8 cellular contexts compared by ENCODE assay signal in genomic region chr19:45440873-45441654, GRCh38. TPM values are rescaled to one million over a fixed set of nuclear protein-coding genes. Genes with fewer than 3 reads are reported as not detected.
DNase-seq lines count a peak whose midpoint lies in the region; ATAC-seq, FAIRE-seq and TF ChIP-seq lines count a peak whose summit lies in the region.

No MANE protein-coding gene starts in this region.

- in situ Hi-C loops in HepG2 (cut with HindIII; ENCODE audit: extremely low pct_ligation_motif_present, low pct_unique_long_range_greater_than_20kb): loop anchor here (5.0 kb wide), 1 partner anchor 36 kb away; no protein-coding TSS in a partner anchor

- no peaks in the 10 kb centered on the region for H3K9me2 ChIP-seq in MM.1S (replicated peaks; ENCODE audit: insufficient read depth, low read length)

- no peaks in the 10 kb centered on the region for H3K27me3 Mint-ChIP-seq in activated CD8-positive, alpha-beta T cell treated with anti-CD3 and anti-CD28 coated beads, Interleukin-2, amount 10 ng/mL, durations not matched to agents 7 days and 5 days (ENCODE audit: low read depth)
- peaks cover 6 to 13% (median 13%) of the 10 kb centered on the region in 3 donors for H3K27me3 Mint-ChIP-seq in immature natural killer cell (ENCODE audit: low read depth in 3 of 3)

- peak overlapping the region in 1 of 3 experiments; percentile 77; a peak in 1 of 6 replicates for H3K4me3 ChIP-seq in HepG2 (replicated peaks in 1 of 3; ENCODE audit: insufficient read depth in 1 of 3, low read depth in 2 of 3, low read length in 3 of 3)
- H3K4me3 ChIP-seq in right lobe of liver: no peak overlapping the region
- no peak overlapping the region for H3K4me3 ChIP-seq in uterus
- no peak overlapping the region for H3K4me3 ChIP-seq in MM.1S (ENCODE audit: low read length)

- peaks cover 42% of the 10 kb centered on the region for H3K4me1 Mint-ChIP-seq in activated CD8-positive, alpha-beta T cell treated with anti-CD3 and anti-CD28 coated beads, Interleukin-2, amount 10 ng/mL, durations not matched to agents 7 days and 5 days (ENCODE audit: low read depth)
- H3K4me1 Mint-ChIP-seq in immature natural killer cell: peaks cover 46 to 54% of the 10 kb centered on the region in 2 donors

- no TSS peak for BruUV-seq in HepG2 (replicated peaks; lab: Mats Ljungman, UMichigan)

- peak; percentile 7; the same call in 1 of the 2 replicates for TF ChIP-seq CTCF in HepG2 (CRISPR knock-in tag; IDR thresholded peaks at IDR 0.05)
- TF ChIP-seq CTCF in right lobe of liver (IDR thresholded peaks at IDR 0.05): no peak
- no peak for TF ChIP-seq CTCF in uterus (IDR thresholded peaks at IDR 0.05)
- TF ChIP-seq CTCF in MM.1S (IDR thresholded peaks at IDR 0.05; ENCODE audit: low read length): no peak

- intact Hi-C loops in HepG2 (cut with micrococcal nuclease; ENCODE audit: unreplicated experiment) (no loop called here), right lobe of liver (cut with DNase I) (loop anchor here in 1 of 2 donors (5.0 kb wide), 1 partner anchor 36 kb away; no protein-coding TSS in a partner anchor), uterus (cut with DNase I; ENCODE audit: low total_unique reads) (no loop called here)

- H3K4me2 ChIP-seq in HepG2 (ENCODE audit: low read depth, low read length): peak overlapping the region; percentile 96
- no peak overlapping the region for H3K4me2 ChIP-seq in MM.1S (ENCODE audit: low read depth, low read length)

- H3K4me1 ChIP-seq in HepG2 (ENCODE audit: insufficient read depth, low read length) (peaks cover 58% of the 10 kb centered on the region), right lobe of liver (peaks cover 0 to 13% (median 6%) of the 10 kb centered on the region in 4 donors), uterus (peaks cover 0 to 6% of the 10 kb centered on the region in 2 donors), MM.1S (ENCODE audit: low read length) (peaks cover 20% of the 10 kb centered on the region)

- CTCF ChIA-PET in HepG2 (lab: Yijun Ruan, JAX; ENCODE audit: low intra/inter-chr PET ratio, low total read pairs): interaction anchor here (3.7 to 4.4 kb wide), 2 partner anchors 37 to 45 kb away, joined by 21 to 117 read pairs; no protein-coding TSS in a partner anchor
- CTCF ChIA-PET in activated CD8-positive, alpha-beta T cell treated with anti-CD3 and anti-CD28 coated beads, Interleukin-2, amount 10 ng/mL, durations not matched to agents 7 days and 5 days (lab: Charles Lee): interaction anchor here (0.6 to 9.1 kb wide), 9 partner anchors 11 to 201 kb away, joined by 3 to 455 read pairs (median 20); partner anchors contain the start of genes FOSB and PPP1R13L

- H3K27ac ChIP-seq in HepG2 (ENCODE audit: extremely low read length, insufficient read depth, low read length) (no peak overlapping the region), right lobe of liver (peak overlapping the region in 1 of 3 donors; percentile 86), uterus (peak overlapping the region; percentile 96), MM.1S (ENCODE audit: low read length) (no peak overlapping the region)

- H3K36me3 ChIP-seq in HepG2 (replicated peaks in 1 of 2; ENCODE audit: control insufficient read depth in 1 of 2, insufficient read depth in 2 of 2, low read length in 2 of 2): no peaks in the 10 kb centered on the region
- no peaks in the 10 kb centered on the region for H3K36me3 ChIP-seq in right lobe of liver
- H3K36me3 ChIP-seq in uterus: no peaks in the 10 kb centered on the region
- no peaks in the 10 kb centered on the region for H3K36me3 ChIP-seq in MM.1S (replicated peaks; ENCODE audit: insufficient read depth, low read length)

- no peaks in the 10 kb centered on the region for H3K36me3 Mint-ChIP-seq in activated CD8-positive, alpha-beta T cell treated with anti-CD3 and anti-CD28 coated beads, Interleukin-2, amount 10 ng/mL, durations not matched to agents 7 days and 5 days (ENCODE audit: low read depth)
- peaks cover 0 to 5% (median 0%) of the 10 kb centered on the region in 3 donors for H3K36me3 Mint-ChIP-seq in immature natural killer cell

- no peaks in the 10 kb centered on the region for H3K27me3 ChIP-seq in HepG2 (ENCODE audit: control insufficient read depth in 1 of 2, insufficient read depth in 2 of 2, low read length in 2 of 2)
- H3K27me3 ChIP-seq in right lobe of liver: no peaks in the 10 kb centered on the region
- no peaks in the 10 kb centered on the region for H3K27me3 ChIP-seq in uterus
- H3K27me3 ChIP-seq in MM.1S (replicated peaks; ENCODE audit: insufficient read depth, low read length): no peaks in the 10 kb centered on the region

- peak overlapping the region; percentile 20; the same call in 1 of the 2 replicates for H3K9ac ChIP-seq in HepG2 (ENCODE audit: insufficient read depth, low read depth, low read length)
- no peak overlapping the region for H3K9ac ChIP-seq in MM.1S (ENCODE audit: low read length)

- POLR2A ChIA-PET in HepG2 (lab: Yijun Ruan, JAX): interaction anchor here (1.1 to 2.9 kb wide), 3 partner anchors 10 to 38 kb away, joined by 5 to 40 read pairs (median 11); partner anchors contain the start of gene FOSB
- POLR2A ChIA-PET in activated CD8-positive, alpha-beta T cell treated with anti-CD3 and anti-CD28 coated beads, Interleukin-2, amount 10 ng/mL, durations not matched to agents 7 days and 5 days (lab: Charles Lee): interaction anchor here (1.4 to 3.3 kb wide), 2 partner anchors 28 to 38 kb away, joined by 3 to 35 read pairs; no protein-coding TSS in a partner anchor

- TF ChIP-seq EP300 in HepG2 (IDR thresholded peaks at IDR 0.05; ENCODE audit: low read depth in 2 of 2, low read length in 2 of 2) (no peak), HepG2 (CRISPR knock-in tag; IDR thresholded peaks at IDR 0.05; ENCODE audit: borderline replicate concordance) (no peak)

- no peaks in the 10 kb centered on the region for H3K9me3 ChIP-seq in HepG2 (ENCODE audit: low read length)
- H3K9me3 ChIP-seq in right lobe of liver: no peaks in the 10 kb centered on the region
- H3K9me3 ChIP-seq in uterus: no peaks in the 10 kb centered on the region
- H3K9me3 ChIP-seq in MM.1S (replicated peaks; ENCODE audit: insufficient read depth, low read length): no peaks in the 10 kb centered on the region

- H3K79me2 ChIP-seq in HepG2 (ENCODE audit: insufficient read depth, low read length) (no peaks in the 10 kb centered on the region), MM.1S (ENCODE audit: low read length) (no peaks in the 10 kb centered on the region)

- FAIRE-seq in HepG2 (lab: Jason Lieb, UNC): peak; percentile 32

- peak overlapping the region; percentile 62 for H3K4me3 Mint-ChIP-seq in activated CD8-positive, alpha-beta T cell treated with anti-CD3 and anti-CD28 coated beads, Interleukin-2, amount 10 ng/mL, durations not matched to agents 7 days and 5 days
- peak overlapping the region; percentile 64 to 79 (median 75) for H3K4me3 Mint-ChIP-seq in immature natural killer cell

- H3F3A ChIP-seq in MM.1S (ENCODE audit: insufficient read depth, low read length): peaks cover 31% of the 10 kb centered on the region

- H3K27ac Mint-ChIP-seq in activated CD8-positive, alpha-beta T cell treated with anti-CD3 and anti-CD28 coated beads, Interleukin-2, amount 10 ng/mL, durations not matched to agents 7 days and 5 days: peak overlapping the region; percentile 4
- H3K27ac Mint-ChIP-seq in immature natural killer cell: peak overlapping the region; percentile 73 to 94 (median 87)

- ATAC-seq in HepG2 (peak; percentile 24), right lobe of liver (no peak), GM19023 (IDR thresholded peaks at IDR 0.05; ENCODE audit: unreplicated experiment) (no peak)
- ATAC-seq in activated CD8-positive, alpha-beta T cell treated with anti-CD3 and anti-CD28 coated beads, Interleukin-2, amount 10 ng/mL, durations not matched to agents 7 days and 5 days: no peak

- DNase-seq in HepG2 (ENCODE audit: low spot score) (no peak), right lobe of liver (no peak), immature natural killer cell (no peak), uterus (no peak), MM.1S (no peak), DMS79 treated with DMSO at 0.1 percent for 48 hours (lab: John Stamatoyannopoulos, UW) (no peak)
- no peak for DNase-seq in activated CD8-positive, alpha-beta T cell treated with anti-CD3 and anti-CD28 coated beads, Interleukin-2, amount 10 ng/mL, durations not matched to agents 7 days and 5 days

- H2AFZ ChIP-seq in HepG2 (ENCODE audit: low read length): no peak overlapping the region
- no peak overlapping the region for H2AFZ ChIP-seq in MM.1S (ENCODE audit: low read length)

- H4K20me1 ChIP-seq in HepG2 (ENCODE audit: insufficient read depth, low read length) (no peaks in the 10 kb centered on the region), MM.1S (ENCODE audit: insufficient read depth, low read length) (no peaks in the 10 kb centered on the region)

- TF ChIP-seq POLR2A in HepG2 (IDR thresholded peaks at IDR 0.05; ENCODE audit: insufficient read depth in 1 of 2, low read depth in 2 of 2, low read length in 2 of 2) (no peak), right lobe of liver (IDR thresholded peaks at IDR 0.05) (no peak), uterus (IDR thresholded peaks at IDR 0.05) (no peak)

- H3K9me3 Mint-ChIP-seq in activated CD8-positive, alpha-beta T cell treated with anti-CD3 and anti-CD28 coated beads, Interleukin-2, amount 10 ng/mL, durations not matched to agents 7 days and 5 days (ENCODE audit: insufficient read depth): no peaks in the 10 kb centered on the region
- no peaks in the 10 kb centered on the region for H3K9me3 Mint-ChIP-seq in immature natural killer cell

- 23% methylated on average over 9 of the region's 9 CpGs for WGBS in HepG2 (ENCODE audit: low lambda C conversion rate)
- 88% methylated on average over 7 of the region's 9 CpGs for WGBS in right lobe of liver (ENCODE audit: insufficient coverage, low coverage, low lambda C conversion rate, missing lambda C conversion rate)

- no peak for TF ChIP-seq RAD21 in HepG2 (CRISPR knock-in tag; IDR thresholded peaks at IDR 0.05)

RNA-seq across cellular contexts. Expression of gene ERCC1, which starts 17.3 kb away (rescaled TPM):
- total RNA-seq in HepG2 (2016; rRNA removed; fragmentation: Illumina TruSeq; extraction: Trizol): 39.3 and 40.0 TPM in 2 replicates
- 45.6 and 63.1 TPM in 2 replicates for total RNA-seq in HepG2 (2016; cell fraction: cytosol; rRNA removed; fragmentation: Illumina TruSeq; extraction: Trizol; ENCODE audit: low read depth)
- total RNA-seq in HepG2 (2016; cell fraction: insoluble cytoplasmic fraction; rRNA removed; fragmentation: Illumina TruSeq; extraction: Trizol): 33.8 and 46.8 TPM in 2 replicates
- total RNA-seq in HepG2 (2016; cell fraction: membrane; rRNA removed; fragmentation: Illumina TruSeq; extraction: Trizol): 47.2 and 50.6 TPM in 2 replicates
- total RNA-seq in HepG2 (2016; cell fraction: nucleus; rRNA removed; fragmentation: Illumina TruSeq; extraction: Trizol): 15.5 and 16.4 TPM in 2 replicates
- polyA plus RNA-seq in HepG2 (2011; rRNA removed): 66.4 and 76.6 TPM in 2 replicates
- polyA plus RNA-seq in HepG2 (2011; cell fraction: cytosol; rRNA removed): 48.2 and 78.5 TPM in 2 replicates
- polyA plus RNA-seq in HepG2 (2011; cell fraction: nucleus; rRNA removed): 84.4 and 86.6 TPM in 2 replicates
- polyA plus RNA-seq in HepG2 (2012): 38.8 and 40.5 TPM in 2 replicates
- polyA plus RNA-seq in HepG2 (2016; cell fraction: cytosol; fragmentation: Illumina TruSeq; extraction: Trizol; ENCODE audit: low read depth): 57.8 and 73.2 TPM in 2 replicates
- 53.9 and 54.0 TPM in 2 replicates for polyA plus RNA-seq in HepG2 (2016; cell fraction: insoluble cytoplasmic fraction; fragmentation: Illumina TruSeq; extraction: Trizol; ENCODE audit: low read depth)
- 53.9 and 61.0 TPM in 2 replicates for polyA plus RNA-seq in HepG2 (2016; cell fraction: membrane; fragmentation: Illumina TruSeq; extraction: Trizol; ENCODE audit: low read depth)
- 40.4 and 44.1 TPM in 2 replicates for polyA plus RNA-seq in HepG2 (2016; cell fraction: nucleus; fragmentation: Illumina TruSeq; extraction: Trizol; ENCODE audit: insufficient read depth, low read depth)
- polyA minus RNA-seq in HepG2 (2011; rRNA and poly(A)+ RNA removed; ENCODE audit: low replicate concordance): 68.2 and 77.1 TPM in 2 replicates
- 28.0 and 42.8 TPM in 2 replicates for polyA minus RNA-seq in HepG2 (2011; cell fraction: cytosol; rRNA and poly(A)+ RNA removed)
- 23.7 and 24.2 TPM in 2 replicates for polyA minus RNA-seq in HepG2 (2011; cell fraction: nucleus; rRNA and poly(A)+ RNA removed)
- 10 to 100 TPM; 19.2 to 29.4 (median 22.6) TPM for total RNA-seq in right lobe of liver
- 10 to 100 TPM; 57.5 to 64.8 TPM for total RNA-seq in activated CD8-positive, alpha-beta T cell treated with anti-CD3 and anti-CD28 coated beads, Interleukin-2, amount 10 ng/mL, durations not matched to agents 7 days and 5 days
- 10 to 100 TPM; 50.8 to 62.2 (median 54.5) TPM for polyA plus RNA-seq in immature natural killer cell
- 100 to 1,000 TPM in 1 of 4 donors, 10 to 100 TPM in 3; 37.9 to 130 (median 68.0) TPM for total RNA-seq in uterus

RNA-seq across cellular contexts. Expression of gene FOSB, which starts 26.7 kb away (rescaled TPM):
- total RNA-seq in HepG2 (2016; rRNA removed; fragmentation: Illumina TruSeq; extraction: Trizol): 0.21 and 6.0 TPM in 2 replicates
- total RNA-seq in HepG2 (2016; cell fraction: cytosol; rRNA removed; fragmentation: Illumina TruSeq; extraction: Trizol; ENCODE audit: low read depth): 0.79 and 0.91 TPM in 2 replicates
- 0.37 and 5.7 TPM in 2 replicates for total RNA-seq in HepG2 (2016; cell fraction: insoluble cytoplasmic fraction; rRNA removed; fragmentation: Illumina TruSeq; extraction: Trizol)
- total RNA-seq in HepG2 (2016; cell fraction: membrane; rRNA removed; fragmentation: Illumina TruSeq; extraction: Trizol): 0.93 and 1.2 TPM in 2 replicates
- total RNA-seq in HepG2 (2016; cell fraction: nucleus; rRNA removed; fragmentation: Illumina TruSeq; extraction: Trizol): 17.8 and 18.2 TPM in 2 replicates
- polyA plus RNA-seq in HepG2 (2011; rRNA removed): 2.8 TPM in 2 replicates
- polyA plus RNA-seq in HepG2 (2011; cell fraction: cytosol; rRNA removed): 0.67 and 0.69 TPM in 2 replicates
- polyA plus RNA-seq in HepG2 (2011; cell fraction: nucleus; rRNA removed): 23.1 and 35.9 TPM in 2 replicates
- 0.51 and 1.1 TPM in 2 replicates for polyA plus RNA-seq in HepG2 (2012)
- polyA plus RNA-seq in HepG2 (2016; cell fraction: cytosol; fragmentation: Illumina TruSeq; extraction: Trizol; ENCODE audit: low read depth): not detected in 2 replicates
- 0.35 and 0.74 TPM in 2 replicates for polyA plus RNA-seq in HepG2 (2016; cell fraction: insoluble cytoplasmic fraction; fragmentation: Illumina TruSeq; extraction: Trizol; ENCODE audit: low read depth)
- polyA plus RNA-seq in HepG2 (2016; cell fraction: membrane; fragmentation: Illumina TruSeq; extraction: Trizol; ENCODE audit: low read depth): 0.17 and 0.41 TPM in 2 replicates
- polyA plus RNA-seq in HepG2 (2016; cell fraction: nucleus; fragmentation: Illumina TruSeq; extraction: Trizol; ENCODE audit: insufficient read depth, low read depth): 17.9 and 36.0 TPM in 2 replicates
- polyA minus RNA-seq in HepG2 (2011; rRNA and poly(A)+ RNA removed; ENCODE audit: low replicate concordance): 16.2 and 24.3 TPM in 2 replicates
- polyA minus RNA-seq in HepG2 (2011; cell fraction: cytosol; rRNA and poly(A)+ RNA removed): 1.5 and 2.2 TPM in 2 replicates
- polyA minus RNA-seq in HepG2 (2011; cell fraction: nucleus; rRNA and poly(A)+ RNA removed): 32.3 and 48.2 TPM in 2 replicates
- total RNA-seq in right lobe of liver: 1 to 10 TPM in 1 of 6 experiments, under 1 TPM in 5; 0.19 to 1.2 (median 0.44) TPM
- 100 to 1,000 TPM; 154 to 172 TPM for total RNA-seq in activated CD8-positive, alpha-beta T cell treated with anti-CD3 and anti-CD28 coated beads, Interleukin-2, amount 10 ng/mL, durations not matched to agents 7 days and 5 days
- polyA plus RNA-seq in immature natural killer cell: 10 to 100 TPM; 11.6 to 30.1 (median 11.6) TPM
- 10 to 100 TPM in 2 of 4 donors, 1 to 10 TPM in 1, not detected in 1; 8.1 to 52.1 (median 28.6) TPM for total RNA-seq in uterus

RNA-seq across cellular contexts. Expression of gene POLR1G, which starts 34.6 kb away (rescaled TPM):
- 20.8 and 23.3 TPM in 2 replicates for total RNA-seq in HepG2 (2016; rRNA removed; fragmentation: Illumina TruSeq; extraction: Trizol)
- total RNA-seq in HepG2 (2016; cell fraction: cytosol; rRNA removed; fragmentation: Illumina TruSeq; extraction: Trizol; ENCODE audit: low read depth): 2.6 TPM in 2 replicates
- 19.8 and 20.1 TPM in 2 replicates for total RNA-seq in HepG2 (2016; cell fraction: insoluble cytoplasmic fraction; rRNA removed; fragmentation: Illumina TruSeq; extraction: Trizol)
- total RNA-seq in HepG2 (2016; cell fraction: membrane; rRNA removed; fragmentation: Illumina TruSeq; extraction: Trizol): 7.7 and 8.2 TPM in 2 replicates
- total RNA-seq in HepG2 (2016; cell fraction: nucleus; rRNA removed; fragmentation: Illumina TruSeq; extraction: Trizol): 9.2 and 11.6 TPM in 2 replicates
- 3.5 and 4.3 TPM in 2 replicates for polyA plus RNA-seq in HepG2 (2011; rRNA removed)
- polyA plus RNA-seq in HepG2 (2011; cell fraction: cytosol; rRNA removed): 2.5 and 3.4 TPM in 2 replicates
- 2.3 and 2.6 TPM in 2 replicates for polyA plus RNA-seq in HepG2 (2011; cell fraction: nucleus; rRNA removed)
- polyA plus RNA-seq in HepG2 (2012): 3.3 and 3.7 TPM in 2 replicates
- polyA plus RNA-seq in HepG2 (2016; cell fraction: cytosol; fragmentation: Illumina TruSeq; extraction: Trizol; ENCODE audit: low read depth): 1.6 and 1.7 TPM in 2 replicates
- 21.9 and 22.7 TPM in 2 replicates for polyA plus RNA-seq in HepG2 (2016; cell fraction: insoluble cytoplasmic fraction; fragmentation: Illumina TruSeq; extraction: Trizol; ENCODE audit: low read depth)
- 5.1 and 5.5 TPM in 2 replicates for polyA plus RNA-seq in HepG2 (2016; cell fraction: membrane; fragmentation: Illumina TruSeq; extraction: Trizol; ENCODE audit: low read depth)
- polyA plus RNA-seq in HepG2 (2016; cell fraction: nucleus; fragmentation: Illumina TruSeq; extraction: Trizol; ENCODE audit: insufficient read depth, low read depth): 16.0 and 16.6 TPM in 2 replicates
- 4.8 and 9.0 TPM in 2 replicates for polyA minus RNA-seq in HepG2 (2011; rRNA and poly(A)+ RNA removed; ENCODE audit: low replicate concordance)
- 4.7 and 6.7 TPM in 2 replicates for polyA minus RNA-seq in HepG2 (2011; cell fraction: cytosol; rRNA and poly(A)+ RNA removed)
- 1.7 and 1.9 TPM in 2 replicates for polyA minus RNA-seq in HepG2 (2011; cell fraction: nucleus; rRNA and poly(A)+ RNA removed)
- 1 to 10 TPM; 1.3 to 4.5 (median 3.2) TPM for total RNA-seq in right lobe of liver
- total RNA-seq in activated CD8-positive, alpha-beta T cell treated with anti-CD3 and anti-CD28 coated beads, Interleukin-2, amount 10 ng/mL, durations not matched to agents 7 days and 5 days: 10 to 100 TPM in 1 of 2 experiments, 1 to 10 TPM in 1; 9.5 to 10.6 TPM
- 1 to 10 TPM in 1 of 3 donors, under 1 TPM in 2; 0.43 to 2.3 (median 0.77) TPM for polyA plus RNA-seq in immature natural killer cell
- total RNA-seq in uterus: 10 to 100 TPM in 1 of 4 donors, 1 to 10 TPM in 2, under 1 TPM in 1; 0.26 to 11.3 (median 3.5) TPM

RNA-seq across cellular contexts. Expression of gene PPP1R13L, which starts 36.2 kb away (rescaled TPM):
- total RNA-seq in HepG2 (2016; rRNA removed; fragmentation: Illumina TruSeq; extraction: Trizol): 1.3 and 1.6 TPM in 2 replicates
- total RNA-seq in HepG2 (2016; cell fraction: cytosol; rRNA removed; fragmentation: Illumina TruSeq; extraction: Trizol; ENCODE audit: low read depth): 1.1 TPM in 2 replicates
- total RNA-seq in HepG2 (2016; cell fraction: insoluble cytoplasmic fraction; rRNA removed; fragmentation: Illumina TruSeq; extraction: Trizol): 1.5 and 1.9 TPM in 2 replicates
- total RNA-seq in HepG2 (2016; cell fraction: membrane; rRNA removed; fragmentation: Illumina TruSeq; extraction: Trizol): 2.2 and 2.4 TPM in 2 replicates
- 3.1 and 3.3 TPM in 2 replicates for total RNA-seq in HepG2 (2016; cell fraction: nucleus; rRNA removed; fragmentation: Illumina TruSeq; extraction: Trizol)
- polyA plus RNA-seq in HepG2 (2011; rRNA removed): 6.6 and 8.8 TPM in 2 replicates
- 3.8 and 5.5 TPM in 2 replicates for polyA plus RNA-seq in HepG2 (2011; cell fraction: cytosol; rRNA removed)
- polyA plus RNA-seq in HepG2 (2011; cell fraction: nucleus; rRNA removed): 38.9 and 47.2 TPM in 2 replicates
- 18.0 and 19.6 TPM in 2 replicates for polyA plus RNA-seq in HepG2 (2012)
- 0.78 and 1.1 TPM in 2 replicates for polyA plus RNA-seq in HepG2 (2016; cell fraction: cytosol; fragmentation: Illumina TruSeq; extraction: Trizol; ENCODE audit: low read depth)
- 3.8 and 3.9 TPM in 2 replicates for polyA plus RNA-seq in HepG2 (2016; cell fraction: insoluble cytoplasmic fraction; fragmentation: Illumina TruSeq; extraction: Trizol; ENCODE audit: low read depth)
- 1.6 and 1.9 TPM in 2 replicates for polyA plus RNA-seq in HepG2 (2016; cell fraction: membrane; fragmentation: Illumina TruSeq; extraction: Trizol; ENCODE audit: low read depth)
- polyA plus RNA-seq in HepG2 (2016; cell fraction: nucleus; fragmentation: Illumina TruSeq; extraction: Trizol; ENCODE audit: insufficient read depth, low read depth): 8.3 and 10.5 TPM in 2 replicates
- 6.9 and 17.3 TPM in 2 replicates for polyA minus RNA-seq in HepG2 (2011; rRNA and poly(A)+ RNA removed; ENCODE audit: low replicate concordance)
- 13.4 and 14.9 TPM in 2 replicates for polyA minus RNA-seq in HepG2 (2011; cell fraction: cytosol; rRNA and poly(A)+ RNA removed)
- 8.0 and 9.2 TPM in 2 replicates for polyA minus RNA-seq in HepG2 (2011; cell fraction: nucleus; rRNA and poly(A)+ RNA removed)
- 10 to 100 TPM in 4 of 6 experiments, 1 to 10 TPM in 2; 6.9 to 22.9 (median 14.6) TPM for total RNA-seq in right lobe of liver
- total RNA-seq in activated CD8-positive, alpha-beta T cell treated with anti-CD3 and anti-CD28 coated beads, Interleukin-2, amount 10 ng/mL, durations not matched to agents 7 days and 5 days: 10 to 100 TPM; 11.8 to 13.4 TPM
- under 1 TPM in 2 of 3 donors, not detected in 1; 0.08 to 0.84 TPM for polyA plus RNA-seq in immature natural killer cell
- 10 to 100 TPM in 1 of 4 donors, 1 to 10 TPM in 2, under 1 TPM in 1; 0.51 to 30.2 (median 3.0) TPM for total RNA-seq in uterus

RNA-seq across cellular contexts. Expression of gene RTN2, which starts 55.8 kb away (rescaled TPM):
- total RNA-seq in HepG2 (2016; rRNA removed; fragmentation: Illumina TruSeq; extraction: Trizol) (2.1 and 2.9 TPM in 2 replicates), right lobe of liver (1 to 10 TPM; 1.5 to 7.2 (median 2.9) TPM), uterus (1 to 10 TPM in 3 of 4 donors, not detected in 1; 5.9 to 9.0 (median 7.0) TPM)
- 5.1 and 6.2 TPM in 2 replicates for total RNA-seq in HepG2 (2016; cell fraction: cytosol; rRNA removed; fragmentation: Illumina TruSeq; extraction: Trizol; ENCODE audit: low read depth)
- total RNA-seq in HepG2 (2016; cell fraction: insoluble cytoplasmic fraction; rRNA removed; fragmentation: Illumina TruSeq; extraction: Trizol): 2.0 and 3.5 TPM in 2 replicates
- total RNA-seq in HepG2 (2016; cell fraction: membrane; rRNA removed; fragmentation: Illumina TruSeq; extraction: Trizol): 6.2 and 8.3 TPM in 2 replicates
- 2.3 and 2.8 TPM in 2 replicates for total RNA-seq in HepG2 (2016; cell fraction: nucleus; rRNA removed; fragmentation: Illumina TruSeq; extraction: Trizol)
- polyA plus RNA-seq in HepG2 (2011; rRNA removed) (17.1 and 18.0 TPM in 2 replicates), immature natural killer cell (under 1 TPM in 2 of 3 donors, not detected in 1; 0.48 to 0.80 TPM)
- polyA plus RNA-seq in HepG2 (2011; cell fraction: cytosol; rRNA removed): 13.2 and 17.0 TPM in 2 replicates
- 12.6 and 14.7 TPM in 2 replicates for polyA plus RNA-seq in HepG2 (2011; cell fraction: nucleus; rRNA removed)
- polyA plus RNA-seq in HepG2 (2012): 11.2 and 15.2 TPM in 2 replicates
- 8.6 and 9.5 TPM in 2 replicates for polyA plus RNA-seq in HepG2 (2016; cell fraction: cytosol; fragmentation: Illumina TruSeq; extraction: Trizol; ENCODE audit: low read depth)
- polyA plus RNA-seq in HepG2 (2016; cell fraction: insoluble cytoplasmic fraction; fragmentation: Illumina TruSeq; extraction: Trizol; ENCODE audit: low read depth): 3.9 and 4.7 TPM in 2 replicates
- polyA plus RNA-seq in HepG2 (2016; cell fraction: membrane; fragmentation: Illumina TruSeq; extraction: Trizol; ENCODE audit: low read depth): 9.5 and 9.7 TPM in 2 replicates
- 11.0 and 11.5 TPM in 2 replicates for polyA plus RNA-seq in HepG2 (2016; cell fraction: nucleus; fragmentation: Illumina TruSeq; extraction: Trizol; ENCODE audit: insufficient read depth, low read depth)
- polyA minus RNA-seq in HepG2 (2011; rRNA and poly(A)+ RNA removed; ENCODE audit: low replicate concordance): 6.0 and 30.0 TPM in 2 replicates
- polyA minus RNA-seq in HepG2 (2011; cell fraction: cytosol; rRNA and poly(A)+ RNA removed): 7.6 and 8.3 TPM in 2 replicates
- polyA minus RNA-seq in HepG2 (2011; cell fraction: nucleus; rRNA and poly(A)+ RNA removed): 7.1 and 7.6 TPM in 2 replicates
- total RNA-seq in activated CD8-positive, alpha-beta T cell treated with anti-CD3 and anti-CD28 coated beads, Interleukin-2, amount 10 ng/mL, durations not matched to agents 7 days and 5 days: 1 to 10 TPM; 2.0 to 3.4 TPM

Comparison
In these comparisons a context has a peak if more than half of its experiments do, and no peak if none do; other contexts are left out.
1. H3K27ac ChIP-seq: peak in uterus (2 of 2); none in HepG2 (single experiment) and MM.1S (single experiment).